Comparison of ENCODE assay signal across 8 cellular contexts in genomic region chr1:119885903-119886783, GRCh38.
DNase-seq lines count a peak whose midpoint lies in the region; ATAC-seq and TF ChIP-seq lines count a peak whose summit lies in the region.

No MANE protein-coding gene starts in this region.

- no peak overlapping the region for H2AFZ ChIP-seq in parathyroid adenoma

- in situ Hi-C loops in GM13977 (cut with MboI; ENCODE audit: low pct_unique_long_range_greater_than_20kb, low sequenced_read_pairs, unreplicated experiment) = no loop called here

- H3K4me1 ChIP-seq in NT2/D1 (ENCODE audit: insufficient read depth, insufficient read length) (no peaks in the 10 kb centered on the region), parathyroid adenoma (no peaks in the 10 kb centered on the region)

- peak; percentile 54 for DNase-seq in AG08395 (ENCODE audit: low spot score)
- peak; percentile 42 for DNase-seq in GM13977 (ENCODE audit: low spot score)
- DNase-seq in NT2/D1 (ENCODE audit: low read depth, low spot score) = peak; percentile 35
- peak; percentile 41 for DNase-seq in activated T-cell treated with anti-CD3 and anti-CD28 coated beads for 24 hours (ENCODE audit: low read depth)
- peak; percentile 59 for DNase-seq in fibroblast of mammary gland (ENCODE audit: low read depth)

- ATAC-seq in HG03159 (IDR thresholded peaks at IDR 0.05; ENCODE audit: unreplicated experiment) (no peak), GM21390 (IDR thresholded peaks at IDR 0.05; ENCODE audit: unreplicated experiment) (no peak)

- H3K27me3 ChIP-seq in NT2/D1 (ENCODE audit: insufficient read depth, insufficient read length) (no peaks in the 10 kb centered on the region), parathyroid adenoma (ENCODE audit: control insufficient read depth, insufficient read depth, low read length) (no peaks in the 10 kb centered on the region)

- H3K79me2 ChIP-seq in parathyroid adenoma = no peaks in the 10 kb centered on the region

- H3K27ac ChIP-seq in parathyroid adenoma = no peak overlapping the region

- no peak overlapping the region for H3K4me2 ChIP-seq in parathyroid adenoma (ENCODE audit: low read length)

- H3K9ac ChIP-seq in NT2/D1 (ENCODE audit: insufficient read length, low read depth) = no peak overlapping the region
- H3K9ac ChIP-seq in parathyroid adenoma = no peak overlapping the region

- TF ChIP-seq CTCF in GM13977 (IDR thresholded peaks at IDR 0.05; ENCODE audit: extremely low read depth, insufficient read depth, missing control alignments) (peak; percentile 83), fibroblast of mammary gland (conservative IDR thresholded peaks at IDR 0.05; ENCODE audit: control insufficient read depth, insufficient read depth, low read depth, low read length) (peak; percentile 83), parathyroid adenoma (IDR thresholded peaks at IDR 0.05) (peak; percentile 31)

- H3K4me3 ChIP-seq in NT2/D1 (ENCODE audit: insufficient read length, low read depth) (no peak overlapping the region), fibroblast of mammary gland (ENCODE audit: control insufficient read depth, low read depth, low read length) (no peak overlapping the region), parathyroid adenoma (ENCODE audit: low read depth, low read length) (no peak overlapping the region)

- H3K9me3 ChIP-seq in NT2/D1 (ENCODE audit: insufficient read depth, low read length) (no peaks in the 10 kb centered on the region), parathyroid adenoma (ENCODE audit: control insufficient read depth, low read length) (no peaks in the 10 kb centered on the region)

- no peaks in the 10 kb centered on the region for H3K36me3 ChIP-seq in NT2/D1 (ENCODE audit: insufficient read depth, insufficient read length, low read length)
- H3K36me3 ChIP-seq in parathyroid adenoma (ENCODE audit: control insufficient read depth, insufficient read depth, low read length) = no peaks in the 10 kb centered on the region

Comparison
In these comparisons a context has a peak if more than half of its experiments do, and no peak if none do; other contexts are left out.
1. CTCF ChIP-seq: peak in every context shown above with its lines; median percentile 83 in GM13977; 83 in fibroblast of mammary gland; 31 in parathyroid adenoma.